In the genomic region with DNA sequence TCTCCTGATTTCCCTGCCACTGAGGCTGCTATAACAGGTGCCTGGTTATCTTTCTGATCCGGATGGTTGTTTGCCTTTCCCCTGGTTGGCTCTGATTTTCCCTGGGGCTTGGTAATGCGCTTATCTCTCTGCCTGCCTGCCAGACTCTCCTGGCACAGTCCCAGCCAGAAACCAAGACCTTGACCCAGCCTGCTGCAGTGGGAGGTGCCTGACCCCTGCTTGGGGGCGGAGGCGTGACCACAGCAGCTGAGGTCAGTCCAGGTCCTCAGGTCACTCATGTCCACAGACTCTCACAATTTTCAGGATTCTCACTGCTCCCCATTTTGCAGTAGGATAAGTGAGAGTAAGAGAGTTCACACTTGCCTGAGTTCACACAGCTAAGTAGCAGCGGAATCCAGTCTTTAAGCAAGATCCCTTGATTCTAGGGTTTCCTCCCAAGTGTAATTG, we compare ENCODE assay signal across 1 cellular context.
A peak's percentile ranks its signal among the peaks of the same experiment; 100 is the strongest.
TF ChIP-seq lines count a peak whose summit lies in the region.

No MANE protein-coding gene starts in this region.

TF ChIP-seq in K562, 482 proteins besides CTCF, POLR2A, EP300 and RAD21 (continues in another document):
- TF ChIP-seq NR2F6 (CRISPR knock-in tag; IDR thresholded peaks at IDR 0.05) (no peak), DACH1 (IDR thresholded peaks at IDR 0.05; ENCODE audit: partially characterized antibody) (no peak), ZNF41 (CRISPR knock-in tag; conservative IDR thresholded peaks at IDR 0.05) (no peak), TRIM24 (IDR thresholded peaks at IDR 0.05) (peak in 1 of 2 experiments; percentile 36; a peak in 1 of 4 replicates), DIDO1 (tag; IDR thresholded peaks at IDR 0.05; ENCODE audit: low read depth) (no peak), HSF4 (CRISPR knock-in tag; IDR thresholded peaks at IDR 0.05; ENCODE audit: borderline replicate concordance) (no peak), CBFA2T2 (conservative IDR thresholded peaks at IDR 0.05) (peak; percentile 92), CTBP1 (IDR thresholded peaks at IDR 0.05; ENCODE audit: borderline replicate concordance) (peak; percentile 18; the same call in 1 of the 2 replicates), PHF8 (IDR thresholded peaks at IDR 0.05; ENCODE audit: borderline replicate concordance, low read length) (no peak), NCOA1 (IDR thresholded peaks at IDR 0.05; ENCODE audit: low read depth) (no peak), HES1 (IDR thresholded peaks at IDR 0.05; ENCODE audit: low read depth) (peak; percentile 58; the same call in 1 of the 2 replicates), ELK1 (CRISPR knock-in tag; IDR thresholded peaks at IDR 0.05) (no peak), MTA2 (IDR thresholded peaks at IDR 0.05; ENCODE audit: low read depth) (peak; percentile 50; the same call in 1 of the 2 replicates), NR2C2 (CRISPR knock-in tag; IDR thresholded peaks at IDR 0.05) (no peak), NR2C2 (tag; IDR thresholded peaks at IDR 0.05) (peak; percentile 82), JUNB (CRISPR knock-in tag; conservative IDR thresholded peaks at IDR 0.05) (no peak), ZNF583 (CRISPR knock-in tag; IDR thresholded peaks at IDR 0.05) (no peak), MYC (IDR thresholded peaks at IDR 0.05; ENCODE audit: low read depth, low read length) (no peak), MYC (CRISPR knock-in tag; IDR thresholded peaks at IDR 0.05; ENCODE audit: borderline replicate concordance, low read depth) (no peak), HDAC3 (IDR thresholded peaks at IDR 0.05; ENCODE audit: borderline replicate concordance, partially characterized antibody) (no peak), STAT5A (IDR thresholded peaks at IDR 0.05; ENCODE audit: borderline replicate concordance, low read length) (peak; percentile 59; the same call in 1 of the 2 replicates), SMAD4 (CRISPR knock-in tag; conservative IDR thresholded peaks at IDR 0.05) (peak; percentile 28; the same call in 1 of the 2 replicates), SREBF2 (CRISPR knock-in tag; IDR thresholded peaks at IDR 0.05) (no peak), TBP (optimal IDR thresholded peaks at IDR 0.05; ENCODE audit: low read depth, low read length) (no peak), L3MBTL2 (IDR thresholded peaks at IDR 0.05) (no peak), POLR2AphosphoS2 (IDR thresholded peaks at IDR 0.05; ENCODE audit: low read length) (no peak), HLTF (IDR thresholded peaks at IDR 0.05) (no peak), HEY1 (CRISPR knock-in tag; IDR thresholded peaks at IDR 0.05; ENCODE audit: borderline replicate concordance) (no peak), POLR2AphosphoS5 (IDR thresholded peaks at IDR 0.05; ENCODE audit: control insufficient read depth, insufficient read depth, low read depth, low read length) (peak; percentile 72; the same call in 1 of the 2 replicates), ZNF184 (CRISPR knock-in tag; IDR thresholded peaks at IDR 0.05) (no peak), ZNF232 (CRISPR knock-in tag; IDR thresholded peaks at IDR 0.05) (no peak), TCF3 (CRISPR knock-in tag; IDR thresholded peaks at IDR 0.05) (peak; percentile 80), HDAC1 (IDR thresholded peaks at IDR 0.05) (peak in 1 of 2 experiments; percentile 81; a peak in 2 of 4 replicates), FOSL1 (tag; conservative IDR thresholded peaks at IDR 0.05) (no peak), CBFA2T3 (IDR thresholded peaks at IDR 0.05) (peak; percentile 95), WHSC1 (IDR thresholded peaks at IDR 0.05; ENCODE audit: low read length) (no peak), NR2C1 (IDR thresholded peaks at IDR 0.05) (peak; percentile 63), NR2C1 (tag; IDR thresholded peaks at IDR 0.05) (peak; percentile 67), NFATC3 (IDR thresholded peaks at IDR 0.05) (no peak), SMAD2 (IDR thresholded peaks at IDR 0.05; ENCODE audit: low read depth, low read length) (no peak), TEAD4 (IDR thresholded peaks at IDR 0.05; ENCODE audit: low read length) (peak; percentile 87), TEAD4 (CRISPR knock-in tag; IDR thresholded peaks at IDR 0.05; ENCODE audit: borderline replicate concordance) (no peak), KLF16 (IDR thresholded peaks at IDR 0.05) (peak; percentile 52), ZNF324 (CRISPR knock-in tag; IDR thresholded peaks at IDR 0.05) (no peak), HDAC2 (IDR thresholded peaks at IDR 0.05) (peak; percentile 69; the same call in 1 of the 2 replicates), CLOCK (CRISPR knock-in tag; IDR thresholded peaks at IDR 0.05; ENCODE audit: borderline replicate concordance) (no peak), MAZ (CRISPR knock-in tag; conservative IDR thresholded peaks at IDR 0.05 in 1 of 2, IDR thresholded peaks at IDR 0.05 in 1 of 2) (peak in 1 of 2 experiments; percentile 23; a peak in 1 of 4 replicates), ZMIZ1 (IDR thresholded peaks at IDR 0.05; ENCODE audit: low read depth in 2 of 2, low read length in 2 of 2) (0 out of 4 replicates have a peak, but pooled peaks of 1 of the 2 experiments have one; percentile 24), SNRNP70 (optimal IDR thresholded peaks at IDR 0.05; ENCODE audit: low read depth, low read length) (no peak), TEAD1 (CRISPR knock-in tag; IDR thresholded peaks at IDR 0.05) (no peak), GATA2 (CRISPR knock-in tag; IDR thresholded peaks at IDR 0.05) (no peak; the same call in 1 of the 2 replicates), GATAD2A (IDR thresholded peaks at IDR 0.05) (no peak), KDM1A (IDR thresholded peaks at IDR 0.05) (peak; percentile 98), EHMT2 (IDR thresholded peaks at IDR 0.05) (no peak)
- TF ChIP-seq, protein P1, sequence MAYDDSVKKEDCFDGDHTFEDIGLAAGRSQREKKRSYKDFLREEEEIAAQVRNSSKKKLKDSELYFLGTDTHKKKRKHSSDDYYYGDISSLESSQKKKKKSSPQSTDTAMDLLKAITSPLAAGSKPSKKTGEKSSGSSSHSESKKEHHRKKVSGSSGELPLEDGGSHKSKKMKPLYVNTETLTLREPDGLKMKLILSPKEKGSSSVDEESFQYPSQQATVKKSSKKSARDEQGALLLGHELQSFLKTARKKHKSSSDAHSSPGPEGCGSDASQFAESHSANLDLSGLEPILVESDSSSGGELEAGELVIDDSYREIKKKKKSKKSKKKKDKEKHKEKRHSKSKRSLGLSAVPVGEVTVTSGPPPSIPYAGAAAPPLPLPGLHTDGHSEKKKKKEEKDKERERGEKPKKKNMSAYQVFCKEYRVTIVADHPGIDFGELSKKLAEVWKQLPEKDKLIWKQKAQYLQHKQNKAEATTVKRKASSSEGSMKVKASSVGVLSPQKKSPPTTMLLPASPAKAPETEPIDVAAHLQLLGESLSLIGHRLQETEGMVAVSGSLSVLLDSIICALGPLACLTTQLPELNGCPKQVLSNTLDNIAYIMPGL (CRISPR knock-in tag; IDR thresholded peaks at IDR 0.05): no peak
- TF ChIP-seq, protein P2, sequence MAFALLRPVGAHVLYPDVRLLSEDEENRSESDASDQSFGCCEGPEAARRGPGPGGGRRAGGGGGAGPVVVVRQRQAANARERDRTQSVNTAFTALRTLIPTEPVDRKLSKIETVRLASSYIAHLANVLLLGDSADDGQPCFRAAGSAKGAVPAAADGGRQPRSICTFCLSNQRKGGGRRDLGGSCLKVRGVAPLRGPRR (CRISPR knock-in tag; IDR thresholded peaks at IDR 0.05): no peak
- TF ChIP-seq, protein P3, sequence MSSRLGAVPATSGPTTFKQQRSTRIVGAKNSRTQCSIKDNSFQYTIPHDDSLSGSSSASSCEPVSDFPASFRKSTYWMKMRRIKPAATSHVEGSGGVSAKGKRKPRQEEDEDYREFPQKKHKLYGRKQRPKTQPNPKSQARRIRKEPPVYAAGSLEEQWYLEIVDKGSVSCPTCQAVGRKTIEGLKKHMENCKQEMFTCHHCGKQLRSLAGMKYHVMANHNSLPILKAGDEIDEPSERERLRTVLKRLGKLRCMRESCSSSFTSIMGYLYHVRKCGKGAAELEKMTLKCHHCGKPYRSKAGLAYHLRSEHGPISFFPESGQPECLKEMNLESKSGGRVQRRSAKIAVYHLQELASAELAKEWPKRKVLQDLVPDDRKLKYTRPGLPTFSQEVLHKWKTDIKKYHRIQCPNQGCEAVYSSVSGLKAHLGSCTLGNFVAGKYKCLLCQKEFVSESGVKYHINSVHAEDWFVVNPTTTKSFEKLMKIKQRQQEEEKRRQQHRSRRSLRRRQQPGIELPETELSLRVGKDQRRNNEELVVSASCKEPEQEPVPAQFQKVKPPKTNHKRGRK (tag; IDR thresholded peaks at IDR 0.05): no peak
- TF ChIP-seq, protein P4, sequence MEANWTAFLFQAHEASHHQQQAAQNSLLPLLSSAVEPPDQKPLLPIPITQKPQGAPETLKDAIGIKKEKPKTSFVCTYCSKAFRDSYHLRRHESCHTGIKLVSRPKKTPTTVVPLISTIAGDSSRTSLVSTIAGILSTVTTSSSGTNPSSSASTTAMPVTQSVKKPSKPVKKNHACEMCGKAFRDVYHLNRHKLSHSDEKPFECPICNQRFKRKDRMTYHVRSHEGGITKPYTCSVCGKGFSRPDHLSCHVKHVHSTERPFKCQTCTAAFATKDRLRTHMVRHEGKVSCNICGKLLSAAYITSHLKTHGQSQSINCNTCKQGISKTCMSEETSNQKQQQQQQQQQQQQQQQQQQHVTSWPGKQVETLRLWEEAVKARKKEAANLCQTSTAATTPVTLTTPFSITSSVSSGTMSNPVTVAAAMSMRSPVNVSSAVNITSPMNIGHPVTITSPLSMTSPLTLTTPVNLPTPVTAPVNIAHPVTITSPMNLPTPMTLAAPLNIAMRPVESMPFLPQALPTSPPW (CRISPR knock-in tag; IDR thresholded peaks at IDR 0.05): peak; percentile 12; the same call in 1 of the 2 replicates
- TF ChIP-seq, protein P5, sequence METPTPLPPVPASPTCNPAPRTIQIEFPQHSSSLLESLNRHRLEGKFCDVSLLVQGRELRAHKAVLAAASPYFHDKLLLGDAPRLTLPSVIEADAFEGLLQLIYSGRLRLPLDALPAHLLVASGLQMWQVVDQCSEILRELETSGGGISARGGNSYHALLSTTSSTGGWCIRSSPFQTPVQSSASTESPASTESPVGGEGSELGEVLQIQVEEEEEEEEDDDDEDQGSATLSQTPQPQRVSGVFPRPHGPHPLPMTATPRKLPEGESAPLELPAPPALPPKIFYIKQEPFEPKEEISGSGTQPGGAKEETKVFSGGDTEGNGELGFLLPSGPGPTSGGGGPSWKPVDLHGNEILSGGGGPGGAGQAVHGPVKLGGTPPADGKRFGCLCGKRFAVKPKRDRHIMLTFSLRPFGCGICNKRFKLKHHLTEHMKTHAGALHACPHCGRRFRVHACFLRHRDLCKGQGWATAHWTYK (CRISPR knock-in tag; IDR thresholded peaks at IDR 0.05): no peak
- TF ChIP-seq, protein P6, sequence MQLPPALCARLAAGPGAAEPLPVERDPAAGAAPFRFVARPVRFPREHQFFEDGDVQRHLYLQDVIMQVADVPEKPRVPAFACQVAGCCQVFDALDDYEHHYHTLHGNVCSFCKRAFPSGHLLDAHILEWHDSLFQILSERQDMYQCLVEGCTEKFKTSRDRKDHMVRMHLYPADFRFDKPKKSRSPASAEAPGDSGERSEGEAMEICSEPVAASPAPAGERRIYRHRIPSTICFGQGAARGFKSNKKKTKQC (CRISPR knock-in tag; IDR thresholded peaks at IDR 0.05): no peak
